In genomic region chr6:135321012-135321621, GRCh38 we compare ENCODE assay signal across 20 cellular contexts.
DNase-seq lines count a peak whose midpoint lies in the region; ATAC-seq, FAIRE-seq and TF ChIP-seq lines count a peak whose summit lies in the region.
"Had no signal": no experiment of that assay in that cellular context is flagged by ENCODE, and none has a peak within 500 bp of the region (broad histone marks: within the 10 kb centered on the region; RNA-seq: fewer than 3 reads in every experiment).

No MANE protein-coding gene starts in this region.

- no peak overlapping the region for H3K4me3 ChIP-seq in H1 (ENCODE audit: extremely low read depth in 1 of 4, insufficient read depth in 2 of 4, low read depth in 3 of 4, low read length in 4 of 4)
- H3K4me3 ChIP-seq: BLaER1 treated with 17β-estradiol and CSF1 and Interleukin-3, amounts not matched to agents 10 nM and 100 nM; GM23338; SJSA1 had no signal

- no peak for TF ChIP-seq EP300 in H1 (IDR thresholded peaks at IDR 0.05; ENCODE audit: borderline replicate concordance in 1 of 2, low read depth in 2 of 2, low read length in 2 of 2)

- H3K23ac ChIP-seq in H1 (ENCODE audit: insufficient read length) = no peak overlapping the region

- 0 out of 2 replicates have a peak overlapping the region, but pooled peaks have one; percentile 6 for H3K18ac ChIP-seq in H1 (ENCODE audit: extremely low read depth, low read length)

- no peaks in the 10 kb centered on the region for H3K9me3 ChIP-seq in H1 (ENCODE audit: insufficient read depth in 2 of 2, low read depth in 1 of 2, low read length in 1 of 2)
- H3K9me3 ChIP-seq: BLaER1 treated with 17β-estradiol and CSF1 and Interleukin-3, amounts not matched to agents 10 nM and 100 nM; SJSA1 had no signal

- H4K91ac ChIP-seq in H1 (replicated peaks; ENCODE audit: insufficient read length, low read length) = no peak overlapping the region

- no peaks in the 10 kb centered on the region for H3K27me3 ChIP-seq in H1 (replicated peaks in 1 of 4; ENCODE audit: control insufficient read depth in 3 of 4, extremely low read depth in 1 of 4, insufficient read depth in 3 of 4, low read length in 3 of 4)
- H3K27me3 ChIP-seq: BLaER1 treated with 17β-estradiol and CSF1 and Interleukin-3, amounts not matched to agents 10 nM and 100 nM; SJSA1 had no signal

- no peak overlapping the region for H4K8ac ChIP-seq in H1 (ENCODE audit: extremely low read depth, insufficient read depth, low read length)

- no peak overlapping the region for H3K9ac ChIP-seq in H1 (replicated peaks in 1 of 4; ENCODE audit: extremely low read depth in 1 of 4, low read depth in 3 of 4, low read length in 3 of 4)
- H3K9ac ChIP-seq: BLaER1 treated with 17β-estradiol and CSF1 and Interleukin-3, amounts not matched to agents 10 nM and 100 nM had no signal

- no peaks in the 10 kb centered on the region for H3K79me2 ChIP-seq in H1 (ENCODE audit: control insufficient read depth in 1 of 2, insufficient read depth in 2 of 2, low read length in 2 of 2)

- H3K79me1 ChIP-seq in H1 (ENCODE audit: low read depth, low read length) = no peaks in the 10 kb centered on the region

- H4K5ac ChIP-seq in H1 (ENCODE audit: insufficient read length, low read depth, low read length) = no peak overlapping the region

- H3K14ac ChIP-seq in H1 (ENCODE audit: insufficient read length) = no peak overlapping the region

- H4K20me1 ChIP-seq in H1 (replicated peaks in 1 of 2; ENCODE audit: control insufficient read depth in 1 of 2, insufficient read depth in 2 of 2, low read length in 2 of 2) = no peaks in the 10 kb centered on the region
- H4K20me1 ChIP-seq: BLaER1 treated with 17β-estradiol and CSF1 and Interleukin-3, amounts not matched to agents 10 nM and 100 nM had no signal

- H2BK15ac ChIP-seq in H1 (ENCODE audit: low read length) = no peak overlapping the region

- TF ChIP-seq RAD21 in H1 (IDR thresholded peaks at IDR 0.05 in 1 of 2, conservative IDR thresholded peaks at IDR 0.05 in 1 of 2; ENCODE audit: low read depth in 2 of 2, low read length in 2 of 2) = no peak

- H3K4me1 Mint-ChIP-seq in activated naive CD4-positive, alpha-beta T cell treated with anti-CD3 and anti-CD28 coated beads, Interleukin-2, amount 50 U/mL, for 24 hours = peaks cover 4% of the 10 kb centered on the region

- no peak overlapping the region for H3K27ac ChIP-seq in H1 (ENCODE audit: low read depth, low read length)
- H3K27ac ChIP-seq: BLaER1 treated with 17β-estradiol and CSF1 and Interleukin-3, amounts not matched to agents 10 nM and 100 nM; SJSA1 had no signal

- no peak overlapping the region for H2AFZ ChIP-seq in H1 (ENCODE audit: low read length)
- H2AFZ ChIP-seq: GM23338 had no signal

- no peak overlapping the region for H3K4me3 Mint-ChIP-seq in activated naive CD4-positive, alpha-beta T cell treated with anti-CD3 and anti-CD28 coated beads, Interleukin-2, amount 50 U/mL, for 24 hours
- H3K4me3 Mint-ChIP-seq: GM23338 had no signal

- peak overlapping the region; percentile 71 for H3K27ac Mint-ChIP-seq in activated naive CD4-positive, alpha-beta T cell treated with anti-CD3 and anti-CD28 coated beads, Interleukin-2, amount 50 U/mL, for 24 hours
- H3K27ac Mint-ChIP-seq: GM23338 had no signal

- H3K4ac ChIP-seq in H1 (replicated peaks; ENCODE audit: insufficient read length, low read depth, low read length) = no peak overlapping the region

- H3K36me3 ChIP-seq in H1 (ENCODE audit: control insufficient read depth in 2 of 4, insufficient read depth in 4 of 4, low read length in 3 of 4) = no peaks in the 10 kb centered on the region
- H3K36me3 ChIP-seq: SJSA1 had no signal

- no peak overlapping the region for H3K56ac ChIP-seq in H1 (replicated peaks; ENCODE audit: insufficient read length, low read depth, low read length)

- POLR2A ChIA-PET in H1 (lab: Charles Lee; ENCODE audit: partially characterized antibody) = no interaction called here

- H3K36me3 Mint-ChIP-seq in activated naive CD4-positive, alpha-beta T cell treated with anti-CD3 and anti-CD28 coated beads, Interleukin-2, amount 50 U/mL, for 24 hours = peaks cover 22% of the 10 kb centered on the region

- H3K27me3 Mint-ChIP-seq in activated naive CD4-positive, alpha-beta T cell treated with anti-CD3 and anti-CD28 coated beads, Interleukin-2, amount 50 U/mL, for 24 hours = no peaks in the 10 kb centered on the region

- H3K4me2 ChIP-seq in H1 (ENCODE audit: insufficient read depth in 1 of 2, low read depth in 2 of 2, low read length in 2 of 2) = no peak overlapping the region
- H3K4me2 ChIP-seq: GM23338 had no signal

- no peak for FAIRE-seq in H1 (lab: Jason Lieb, UNC)

- H2AK5ac ChIP-seq in H1 (ENCODE audit: low read depth, low read length) = no peak overlapping the region

- CTCF ChIA-PET in H1 (lab: Charles Lee; ENCODE audit: partially characterized antibody) = interaction anchor here (0.6 to 0.7 kb wide), 2 partner anchors 92 to 159 kb away, joined by 4 to 5 read pairs; no protein-coding TSS in a partner anchor

- H3K9me3 Mint-ChIP-seq in activated naive CD4-positive, alpha-beta T cell treated with anti-CD3 and anti-CD28 coated beads, Interleukin-2, amount 50 U/mL, for 24 hours = no peaks in the 10 kb centered on the region
- H3K9me3 Mint-ChIP-seq: GM23338 had no signal

- 90% methylated on average over 7 of the region's 7 CpGs; no CpG with 5 or more reads in 1 of the 2 experiments for WGBS in H1 (ENCODE audit: extremely low coverage in 1 of 2, insufficient coverage in 1 of 2, insufficient read length in 1 of 2, insufficient replicate concordance in 2 of 2, low coverage in 1 of 2, low lambda C conversion rate in 2 of 2, missing lambda C conversion rate in 1 of 2), 2 experiments

- no peak overlapping the region for H2BK120ac ChIP-seq in H1 (replicated peaks; ENCODE audit: low read depth, low read length)

- H3K4me1 ChIP-seq in H1 (replicated peaks in 1 of 4; ENCODE audit: control insufficient read depth in 3 of 4, insufficient read depth in 4 of 4, low read length in 3 of 4) = peaks cover 0 to 5% (median 0%) of the 10 kb centered on the region in 4 experiments; a peak in 2 of 7 replicates
- H3K4me1 ChIP-seq: SJSA1 had no signal

- H2BK12ac ChIP-seq in H1 (ENCODE audit: low read depth, low read length) = no peak overlapping the region

- no peak overlapping the region for H2BK5ac ChIP-seq in H1 (ENCODE audit: low read depth, low read length)

- no peak overlapping the region for H2BK20ac ChIP-seq in H1 (ENCODE audit: low read length)

- no peaks in the 10 kb centered on the region for H3K23me2 ChIP-seq in H1 (ENCODE audit: low read depth, low read length)

- no peak for TF ChIP-seq POLR2A in H1 (IDR thresholded peaks at IDR 0.05; ENCODE audit: control extremely low read depth in 1 of 2, low read depth in 2 of 2, low read length in 2 of 2)

- no peak for DNase-seq in activated naive CD4-positive, alpha-beta T cell treated with Interleukin-2 at 50 U/mL for 16 hours
- DNase-seq in OCI-M2 (lab: John Stamatoyannopoulos, UW; ENCODE audit: unreplicated experiment) (peak; percentile 79), H1 (ENCODE audit: low read depth in 1 of 2, low spot score in 2 of 2) (no peak), UCSD-AML1 (lab: John Stamatoyannopoulos, UW; ENCODE audit: unreplicated experiment) (no peak)
- DNase-seq: 8988T, COR-L47, DMS153, Kasumi-1, NCI-H1048, NCI-H2107, NCI-H226, NCI-H526, PC-3 had no signal

- ATAC-seq in GM18520 (IDR thresholded peaks at IDR 0.05; ENCODE audit: unreplicated experiment) (no peak), GM21619 (IDR thresholded peaks at IDR 0.05; ENCODE audit: unreplicated experiment) (no peak), GM21367 (IDR thresholded peaks at IDR 0.05; ENCODE audit: unreplicated experiment) (no peak)
- ATAC-seq: GM23338, PC-3 had no signal

- TF ChIP-seq CTCF in H1 (IDR thresholded peaks at IDR 0.05; ENCODE audit: control extremely low read depth in 1 of 3, insufficient read depth in 1 of 3, low read depth in 1 of 3, low read length in 3 of 3) = no peak

TF ChIP-seq in H1, 55 proteins besides CTCF, POLR2A, EP300 and RAD21:
- TF ChIP-seq USF2 (IDR thresholded peaks at IDR 0.05; ENCODE audit: low read length) (no peak), EGR1 (IDR thresholded peaks at IDR 0.05; ENCODE audit: borderline replicate concordance, low read depth, low read length) (no peak), POLR2AphosphoS5 (IDR thresholded peaks at IDR 0.05; ENCODE audit: low read depth, low read length) (no peak), CEBPB (IDR thresholded peaks at IDR 0.05; ENCODE audit: low read depth, low read length) (no peak), SIRT6 (IDR thresholded peaks at IDR 0.05; ENCODE audit: low read length) (no peak), CBX8 (IDR thresholded peaks at IDR 0.05; ENCODE audit: borderline replicate concordance, low read depth, low read length) (no peak)
